ENCODE assay signal across 29 cellular contexts in the genomic region with DNA sequence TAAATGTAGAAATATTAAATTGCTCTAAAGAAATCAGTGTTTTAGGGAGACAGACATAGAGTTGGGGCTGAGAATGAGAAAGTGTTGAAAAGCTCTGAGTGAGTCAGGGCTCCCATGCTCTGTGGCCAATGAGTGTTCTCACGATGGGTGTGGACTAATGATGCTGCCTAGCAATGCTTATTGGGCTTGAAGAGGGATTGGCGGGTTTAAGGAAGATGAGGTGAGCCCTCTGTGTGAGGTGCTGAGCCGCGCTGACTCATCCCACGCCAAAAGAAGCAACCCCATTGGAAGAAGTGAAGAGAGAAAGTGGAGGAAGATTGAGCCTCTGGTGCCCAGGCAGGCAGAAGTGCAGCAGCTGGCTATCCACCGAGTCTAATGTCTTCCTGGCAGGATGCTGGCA.
DNase-seq lines count a peak whose midpoint lies in the region; ATAC-seq, FAIRE-seq and TF ChIP-seq lines count a peak whose summit lies in the region.
"Had no signal": no experiment of that assay in that cellular context is flagged by ENCODE, and none has a peak within 500 bp of the region (broad histone marks: within the 10 kb centered on the region; RNA-seq: fewer than 3 reads in every experiment).

No MANE protein-coding gene starts in this region.

- in situ Hi-C loops in Caki2 (cut with HindIII; ENCODE audit: low pct_unique_long_range_greater_than_20kb, low sequenced_read_pairs) = no loop called here
- in situ Hi-C loops in GM12878 (cut with MboI) = no loop called here

- ATAC-seq in GM12878 = peak; percentile 40
- no peak for ATAC-seq in GM19455 (IDR thresholded peaks at IDR 0.05; ENCODE audit: unreplicated experiment)
- no peak for ATAC-seq in HG02885 (IDR thresholded peaks at IDR 0.05; ENCODE audit: poor library complexity, unreplicated experiment)
- ATAC-seq: effector memory CD8-positive, alpha-beta T cell; gastroesophageal sphincter; HCT116; stimulated activated naive CD8-positive, alpha-beta T cell treated with anti-CD3 and anti-CD28 coated beads, Interleukin-15, amount 100 ng/mL, for 72 hours had no signal

- no peak for TF ChIP-seq RAD21 in GM12878 (IDR thresholded peaks at IDR 0.05; ENCODE audit: insufficient read depth, low read depth, low read length)

- H3K9ac ChIP-seq in GM12878 (ENCODE audit: control insufficient read depth, insufficient read depth, low read length) (no peak overlapping the region), neural progenitor cell (no peak overlapping the region)

- no peak overlapping the region for H3K4me2 ChIP-seq in GM12878 (ENCODE audit: control insufficient read depth, insufficient read depth)
- H3K4me2 ChIP-seq in neural progenitor cell = no peak overlapping the region

- H3K27ac Mint-ChIP-seq in neural progenitor cell = peak overlapping the region; percentile 26
- H3K27ac Mint-ChIP-seq: activated B cell treated with CpG ODN at 0.5 μM for 24 hours; activated naive CD4-positive, alpha-beta T cell treated with anti-CD3 and anti-CD28 coated beads, Interleukin-2, amount 50 U/mL, for 24 hours; effector memory CD8-positive, alpha-beta T cell; naive B cell; stimulated activated naive CD8-positive, alpha-beta T cell treated with anti-CD3 and anti-CD28 coated beads, Interleukin-15, amount 100 ng/mL, for 72 hours had no signal

- H3K4me3 Mint-ChIP-seq in neural progenitor cell = no peak overlapping the region
- H3K4me3 Mint-ChIP-seq: activated B cell treated with CpG ODN at 0.5 μM for 24 hours; activated naive CD4-positive, alpha-beta T cell treated with anti-CD3 and anti-CD28 coated beads, Interleukin-2, amount 50 U/mL, for 24 hours; effector memory CD8-positive, alpha-beta T cell; naive B cell; stimulated activated naive CD8-positive, alpha-beta T cell treated with anti-CD3 and anti-CD28 coated beads, Interleukin-15, amount 100 ng/mL, for 72 hours had no signal

- H3F3A ChIP-seq in neural progenitor cell (ENCODE audit: low read depth) = no peaks in the 10 kb centered on the region

- no TSS peak for BruUV-seq in GM12878 (replicated peaks; lab: Mats Ljungman, UMichigan)

- RAD21 ChIA-PET in GM12878 (lab: Charles Lee; ENCODE audit: unreplicated experiment) = no interaction called here

- H3K9me3 ChIP-seq in GM12878 (replicated peaks; ENCODE audit: control insufficient read depth, insufficient read depth, low read length) (no peaks in the 10 kb centered on the region), neural progenitor cell (ENCODE audit: low read depth) (no peaks in the 10 kb centered on the region), esophagus muscularis mucosa (no peaks in the 10 kb centered on the region)
- H3K9me3 ChIP-seq: esophagus squamous epithelium, gastroesophageal sphincter, thyroid gland had no signal

- no peaks in the 10 kb centered on the region for H3K27me3 Mint-ChIP-seq in neural progenitor cell (ENCODE audit: insufficient read depth, low read depth)

- no peaks in the 10 kb centered on the region for H3K27me3 ChIP-seq in GM12878 (replicated peaks in 1 of 2; ENCODE audit: control insufficient read depth in 2 of 2, insufficient read depth in 2 of 2, low read length in 1 of 2)
- no peaks in the 10 kb centered on the region for H3K27me3 ChIP-seq in neural progenitor cell
- H3K27me3 ChIP-seq in esophagus muscularis mucosa = no peaks in the 10 kb centered on the region
- H3K27me3 ChIP-seq: esophagus squamous epithelium, gastroesophageal sphincter, thyroid gland had no signal

- H3K36me3 ChIP-seq in GM12878 (ENCODE audit: control insufficient read depth in 2 of 2, insufficient read depth in 2 of 2, low read length in 1 of 2) = no peaks in the 10 kb centered on the region
- no peaks in the 10 kb centered on the region for H3K36me3 ChIP-seq in neural progenitor cell
- no peaks in the 10 kb centered on the region for H3K36me3 ChIP-seq in esophagus muscularis mucosa
- H3K36me3 ChIP-seq: esophagus squamous epithelium, gastroesophageal sphincter, thyroid gland had no signal

- TF ChIP-seq CTCF in GM12878 (IDR thresholded peaks at IDR 0.05 in 2 of 3, conservative IDR thresholded peaks at IDR 0.05 in 1 of 3; ENCODE audit: control insufficient read depth in 2 of 3, extremely low read depth in 1 of 3, insufficient read depth in 1 of 3, low read depth in 3 of 3, low read length in 3 of 3) (no peak), neural progenitor cell (IDR thresholded peaks at IDR 0.05) (no peak), esophagus muscularis mucosa (IDR thresholded peaks at IDR 0.05) (no peak)

- WGBS in GM12878 (ENCODE audit: insufficient coverage, insufficient replicate concordance, low lambda C conversion rate, missing lambda C conversion rate) = 19% methylated on average over 6 of the region's 6 CpGs
- WGBS in esophagus muscularis mucosa = 91% methylated on average over 6 of the region's 6 CpGs

- no peaks in the 10 kb centered on the region for H3K79me2 ChIP-seq in GM12878 (ENCODE audit: control insufficient read depth, insufficient read depth, low read length)
- H3K79me2 ChIP-seq in neural progenitor cell (ENCODE audit: low read depth) = no peaks in the 10 kb centered on the region

- peaks cover 3% of the 10 kb centered on the region for H3K4me1 Mint-ChIP-seq in neural progenitor cell
- H3K4me1 Mint-ChIP-seq: activated B cell treated with CpG ODN at 0.5 μM for 24 hours; activated naive CD4-positive, alpha-beta T cell treated with anti-CD3 and anti-CD28 coated beads, Interleukin-2, amount 50 U/mL, for 24 hours; naive B cell had no signal

- H4K20me1 ChIP-seq in GM12878 (ENCODE audit: control insufficient read depth, insufficient read depth) (no peaks in the 10 kb centered on the region), neural progenitor cell (ENCODE audit: low read depth) (no peaks in the 10 kb centered on the region)

- no peaks in the 10 kb centered on the region for H3K36me3 Mint-ChIP-seq in neural progenitor cell
- H3K36me3 Mint-ChIP-seq: activated naive CD4-positive, alpha-beta T cell treated with anti-CD3 and anti-CD28 coated beads, Interleukin-2, amount 50 U/mL, for 24 hours; naive B cell had no signal

- no peak overlapping the region for H3K27ac ChIP-seq in GM12878 (ENCODE audit: control insufficient read depth, insufficient read depth)
- H3K27ac ChIP-seq in neural progenitor cell = no peak overlapping the region
- no peak overlapping the region for H3K27ac ChIP-seq in esophagus muscularis mucosa (replicated peaks in 1 of 4)
- H3K27ac ChIP-seq: esophagus squamous epithelium, gastroesophageal sphincter, thyroid gland had no signal

- no peak overlapping the region for H2AFZ ChIP-seq in GM12878 (ENCODE audit: control insufficient read depth, low read depth, low read length)
- no peak overlapping the region for H2AFZ ChIP-seq in neural progenitor cell (replicated peaks)

- CTCF ChIA-PET in GM12878 (lab: Yijun Ruan, JAX) = no interaction called here

- intact Hi-C loops in GM12878 (cut with micrococcal nuclease; ENCODE audit: unreplicated experiment) = no loop called here
- intact Hi-C loops in esophagus muscularis mucosa (cut with DNase I) = no loop called here

- TF ChIP-seq POLR2A in GM12878 (IDR thresholded peaks at IDR 0.05; ENCODE audit: low read depth, low read length) (no peak), esophagus muscularis mucosa (IDR thresholded peaks at IDR 0.05; ENCODE audit: low read depth) (no peak)

- DNase-seq in Caki2 (ENCODE audit: low read depth) (peak; percentile 79), M059J (ENCODE audit: low read depth) (peak; percentile 15), GM12878 (ENCODE audit: low read depth, low spot score) (no peak), neural progenitor cell (ENCODE audit: low spot score) (no peak), esophagus muscularis mucosa (ENCODE audit: extremely low spot score) (no peak), NCI-H345 (lab: John Stamatoyannopoulos, UW) (no peak)
- DNase-seq: activated B cell treated with CpG ODN at 0.5 μM for 24 hours; activated CD4-positive, alpha-beta T cell treated with anti-CD3 and anti-CD28 coated beads, Interleukin-2, amount 50 U/mL, for 4 hours; amygdala; cortex of kidney; DMS53; effector memory CD8-positive, alpha-beta T cell; esophagus squamous epithelium; GDM1; hippocampal formation; naive B cell; NCI-H1048; NCI-H1694; NCI-H524; occipital lobe; stimulated activated naive CD8-positive, alpha-beta T cell treated with anti-CD3 and anti-CD28 coated beads, Interleukin-15, amount 100 ng/mL, for 72 hours; SW 1271; T-helper 9 cell; thyroid gland had no signal

- TF ChIP-seq EP300 in GM12878 (IDR thresholded peaks at IDR 0.05; ENCODE audit: borderline replicate concordance in 1 of 2, control insufficient read depth in 1 of 2, low read depth in 2 of 2, low read length in 2 of 2) = no peak
- no peak for TF ChIP-seq EP300 in esophagus muscularis mucosa (IDR thresholded peaks at IDR 0.05)

- POLR2A ChIA-PET in GM12878 (lab: Charles Lee) = no interaction called here

- peaks cover 3% of the 10 kb centered on the region for H3K9me3 Mint-ChIP-seq in neural progenitor cell
- H3K9me3 Mint-ChIP-seq: activated B cell treated with CpG ODN at 0.5 μM for 24 hours; activated naive CD4-positive, alpha-beta T cell treated with anti-CD3 and anti-CD28 coated beads, Interleukin-2, amount 50 U/mL, for 24 hours; effector memory CD8-positive, alpha-beta T cell; stimulated activated naive CD8-positive, alpha-beta T cell treated with anti-CD3 and anti-CD28 coated beads, Interleukin-15, amount 100 ng/mL, for 72 hours had no signal

- H3K4me1 ChIP-seq in GM12878 (ENCODE audit: control insufficient read depth, insufficient read depth, low read length) = no peaks in the 10 kb centered on the region
- H3K4me1 ChIP-seq in neural progenitor cell = no peaks in the 10 kb centered on the region
- H3K4me1 ChIP-seq in esophagus muscularis mucosa = no peaks in the 10 kb centered on the region
- H3K4me1 ChIP-seq: esophagus squamous epithelium, gastroesophageal sphincter, thyroid gland had no signal

- no peak overlapping the region for H3K4me3 ChIP-seq in GM12878
- no peak overlapping the region for H3K4me3 ChIP-seq in neural progenitor cell
- no peak overlapping the region for H3K4me3 ChIP-seq in esophagus muscularis mucosa
- H3K4me3 ChIP-seq: esophagus squamous epithelium, gastroesophageal sphincter, thyroid gland had no signal

- SMC1A ChIA-PET in GM12878 (lab: Charles Lee; ENCODE audit: uncharacterized antibody, unreplicated experiment) = interaction anchor here (1.1 kb wide), 1 partner anchor 324 kb away, joined by 3 read pairs; no protein-coding TSS in a partner anchor

- no peak for FAIRE-seq in GM12878 (lab: Jason Lieb, UNC)

TF ChIP-seq in GM12878, 131 proteins besides CTCF, POLR2A, EP300 and RAD21 (continues in another document):
- TF ChIP-seq POU2F2 (IDR thresholded peaks at IDR 0.05; ENCODE audit: borderline replicate concordance, low read depth, low read length) = no peak
- TF ChIP-seq HCFC1 (IDR thresholded peaks at IDR 0.05; ENCODE audit: low read length) = no peak
- TF ChIP-seq RUNX3 (IDR thresholded peaks at IDR 0.05; ENCODE audit: low read length) = no peak
- TF ChIP-seq MTA3 (IDR thresholded peaks at IDR 0.05; ENCODE audit: borderline replicate concordance, low read length) = no peak
- TF ChIP-seq BCL11A (IDR thresholded peaks at IDR 0.05; ENCODE audit: low read depth, low read length) = no peak
- no peak for TF ChIP-seq MYB (IDR thresholded peaks at IDR 0.05; ENCODE audit: borderline replicate concordance, low read depth, low read length)

Comparison
In these comparisons a context has a peak if more than half of its experiments do, and no peak if none do; other contexts are left out.
1. DNase-seq: peak in Caki2 (single experiment) and M059J (single experiment); none in GM12878 (single experiment), neural progenitor cell (single experiment), esophagus muscularis mucosa (single experiment) and NCI-H345 (single experiment).